In the genomic region with DNA sequence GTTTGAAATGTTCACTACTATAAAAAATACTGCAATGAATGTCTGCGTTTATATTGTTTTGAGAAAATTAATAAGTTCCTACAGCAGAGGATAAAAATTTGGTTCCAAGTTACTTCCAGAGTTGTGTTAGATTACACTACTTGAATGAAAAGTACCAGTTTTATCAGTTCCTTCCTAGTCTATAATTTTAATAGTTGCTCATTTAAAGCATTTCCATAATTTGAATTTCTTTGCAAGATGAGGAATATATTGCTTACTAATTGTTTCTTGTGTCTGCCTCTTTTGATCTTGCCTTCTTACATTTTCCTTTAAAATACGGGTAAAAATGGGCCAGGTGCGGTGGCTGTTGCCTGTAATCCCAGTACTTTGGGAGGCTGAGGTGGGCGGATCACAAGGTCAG, we compare ENCODE assay signal across 17 cellular contexts. TPM values are rescaled to one million over a fixed set of nuclear protein-coding genes. Genes with fewer than 3 reads are reported as not detected.
A peak's percentile ranks its signal among the peaks of the same experiment; 100 is the strongest.
DNase-seq lines count a peak whose midpoint lies in the region; ATAC-seq and TF ChIP-seq lines count a peak whose summit lies in the region.
"Had no signal": no experiment of that assay in that cellular context is flagged by ENCODE, and none has a peak within 500 bp of the region (broad histone marks: within the 10 kb centered on the region; RNA-seq: fewer than 3 reads in every experiment).

No MANE protein-coding gene starts in this region.

- intact Hi-C loops in natural killer cell (cut with micrococcal nuclease): no loop called here
- intact Hi-C loops in activated T-helper 1 cell treated with anti-CD3 and anti-CD28 coated beads, Interleukin-12 subunit alpha, Interleukin-12 subunit beta, Interleukin-2, Interleukin-4 antibody, amounts not matched to agents 30 ng/mL and 10 ng/mL and 1 ng/mL, durations not matched to agents 14 hours and 24 hours and 36 hours (cut with micrococcal nuclease): no loop called here

- peak overlapping the region; percentile 78 to 90 for H3K27ac Mint-ChIP-seq in natural killer cell treated with Interleukin-12 subunit alpha and Interleukin-12 subunit beta and Interleukin-15 and Interleukin-18, amount 100 ng/mL, for 72 hours
- H3K27ac Mint-ChIP-seq in natural killer cell: no peak overlapping the region
- peak overlapping the region; percentile 44 for H3K27ac Mint-ChIP-seq in activated T-helper 1 cell treated with anti-CD3 and anti-CD28 coated beads, Interleukin-12 subunit alpha, Interleukin-12 subunit beta, Interleukin-2, Interleukin-4 antibody, amounts not matched to agents 30 ng/mL and 10 ng/mL and 1 ng/mL, durations not matched to agents 14 hours and 24 hours and 36 hours
- peak overlapping the region; percentile 30 for H3K27ac Mint-ChIP-seq in stimulated activated memory B cell treated with anti-CD40 and anti-IgM and Interleukin-4, amounts not matched to agents 10 μg/mL and 1 μg/mL and 100 μg/mL, for 72 hours
- H3K27ac Mint-ChIP-seq in activated CD8-positive, alpha-beta memory T cell treated with anti-CD3 and anti-CD28 coated beads, Interleukin-2, amount 10 ng/mL, durations not matched to agents 7 days and 5 days: no peak overlapping the region
- H3K27ac Mint-ChIP-seq: H9 had no signal

- no peaks in the 10 kb centered on the region for H3K27me3 Mint-ChIP-seq in natural killer cell treated with Interleukin-12 subunit alpha and Interleukin-12 subunit beta and Interleukin-15 and Interleukin-18, amount 100 ng/mL, for 72 hours
- no peaks in the 10 kb centered on the region for H3K27me3 Mint-ChIP-seq in natural killer cell (ENCODE audit: low read depth in 2 of 2)
- H3K27me3 Mint-ChIP-seq in activated T-helper 1 cell treated with anti-CD3 and anti-CD28 coated beads, Interleukin-12 subunit alpha, Interleukin-12 subunit beta, Interleukin-2, Interleukin-4 antibody, amounts not matched to agents 30 ng/mL and 10 ng/mL and 1 ng/mL, durations not matched to agents 14 hours and 24 hours and 36 hours (ENCODE audit: insufficient read depth): peaks cover 2% of the 10 kb centered on the region
- no peaks in the 10 kb centered on the region for H3K27me3 Mint-ChIP-seq in stimulated activated memory B cell treated with anti-CD40 and anti-IgM and Interleukin-4, amounts not matched to agents 10 μg/mL and 1 μg/mL and 100 μg/mL, for 72 hours
- H3K27me3 Mint-ChIP-seq in activated CD8-positive, alpha-beta memory T cell treated with anti-CD3 and anti-CD28 coated beads, Interleukin-2, amount 10 ng/mL, durations not matched to agents 7 days and 5 days: no peaks in the 10 kb centered on the region
- H3K27me3 Mint-ChIP-seq: CD4-positive, alpha-beta memory T cell had no signal

- DNase-seq in natural killer cell treated with Interleukin-12 subunit alpha and Interleukin-12 subunit beta and Interleukin-15 and Interleukin-18, amount 100 ng/mL, for 72 hours (ENCODE audit: low spot score): no peak
- no peak for DNase-seq in natural killer cell
- no peak for DNase-seq in activated T-helper 1 cell treated with anti-CD3 and anti-CD28 coated beads, Interleukin-12 subunit alpha, Interleukin-12 subunit beta, Interleukin-2, Interleukin-4 antibody, amounts not matched to agents 30 ng/mL and 10 ng/mL and 1 ng/mL, durations not matched to agents 14 hours and 24 hours and 36 hours (ENCODE audit: low spot score)
- DNase-seq in activated CD8-positive, alpha-beta memory T cell treated with anti-CD3 and anti-CD28 coated beads, Interleukin-2, amount 10 ng/mL, durations not matched to agents 7 days and 5 days: no peak
- DNase-seq: AML-193; CD4-positive, alpha-beta memory T cell; DMS153; DMS79; GF-D8; H9; IMR-90 had no signal

- ATAC-seq in natural killer cell treated with Interleukin-12 subunit alpha and Interleukin-12 subunit beta and Interleukin-15 and Interleukin-18, amount 100 ng/mL, for 72 hours: no peak
- ATAC-seq in natural killer cell: no peak
- ATAC-seq in stimulated activated memory B cell treated with anti-CD40 and anti-IgM and Interleukin-4, amounts not matched to agents 10 μg/mL and 1 μg/mL and 100 μg/mL, for 72 hours: no peak
- ATAC-seq in HG03097 (IDR thresholded peaks at IDR 0.05; ENCODE audit: low FRiP score, unreplicated experiment): no peak
- no peak for ATAC-seq in GM21723 (IDR thresholded peaks at IDR 0.05; ENCODE audit: unreplicated experiment)
- no peak for ATAC-seq in activated CD8-positive, alpha-beta memory T cell treated with anti-CD3 and anti-CD28 coated beads, Interleukin-2, amount 10 ng/mL, durations not matched to agents 7 days and 5 days
- ATAC-seq: A549, K562 had no signal

- H3K36me3 Mint-ChIP-seq in natural killer cell treated with Interleukin-12 subunit alpha and Interleukin-12 subunit beta and Interleukin-15 and Interleukin-18, amount 100 ng/mL, for 72 hours: peaks cover 9% of the 10 kb centered on the region
- H3K36me3 Mint-ChIP-seq in natural killer cell: no peaks in the 10 kb centered on the region
- peaks cover 31% of the 10 kb centered on the region for H3K36me3 Mint-ChIP-seq in activated T-helper 1 cell treated with anti-CD3 and anti-CD28 coated beads, Interleukin-12 subunit alpha, Interleukin-12 subunit beta, Interleukin-2, Interleukin-4 antibody, amounts not matched to agents 30 ng/mL and 10 ng/mL and 1 ng/mL, durations not matched to agents 14 hours and 24 hours and 36 hours (ENCODE audit: low read depth)
- H3K36me3 Mint-ChIP-seq in stimulated activated memory B cell treated with anti-CD40 and anti-IgM and Interleukin-4, amounts not matched to agents 10 μg/mL and 1 μg/mL and 100 μg/mL, for 72 hours: peaks cover 16% of the 10 kb centered on the region
- H3K36me3 Mint-ChIP-seq in activated CD8-positive, alpha-beta memory T cell treated with anti-CD3 and anti-CD28 coated beads, Interleukin-2, amount 10 ng/mL, durations not matched to agents 7 days and 5 days: peaks cover 6% of the 10 kb centered on the region

- peak overlapping the region; percentile 34 for H3K4me3 Mint-ChIP-seq in natural killer cell treated with Interleukin-12 subunit alpha and Interleukin-12 subunit beta and Interleukin-15 and Interleukin-18, amount 100 ng/mL, for 72 hours
- no peak overlapping the region for H3K4me3 Mint-ChIP-seq in natural killer cell
- no peak overlapping the region for H3K4me3 Mint-ChIP-seq in activated T-helper 1 cell treated with anti-CD3 and anti-CD28 coated beads, Interleukin-12 subunit alpha, Interleukin-12 subunit beta, Interleukin-2, Interleukin-4 antibody, amounts not matched to agents 30 ng/mL and 10 ng/mL and 1 ng/mL, durations not matched to agents 14 hours and 24 hours and 36 hours
- no peak overlapping the region for H3K4me3 Mint-ChIP-seq in stimulated activated memory B cell treated with anti-CD40 and anti-IgM and Interleukin-4, amounts not matched to agents 10 μg/mL and 1 μg/mL and 100 μg/mL, for 72 hours
- no peak overlapping the region for H3K4me3 Mint-ChIP-seq in activated CD8-positive, alpha-beta memory T cell treated with anti-CD3 and anti-CD28 coated beads, Interleukin-2, amount 10 ng/mL, durations not matched to agents 7 days and 5 days
- H3K4me3 Mint-ChIP-seq: CD14-positive monocyte; CD4-positive, alpha-beta memory T cell; H9 had no signal

- H3K9me3 Mint-ChIP-seq in natural killer cell treated with Interleukin-12 subunit alpha and Interleukin-12 subunit beta and Interleukin-15 and Interleukin-18, amount 100 ng/mL, for 72 hours: no peaks in the 10 kb centered on the region
- no peaks in the 10 kb centered on the region for H3K9me3 Mint-ChIP-seq in natural killer cell
- no peaks in the 10 kb centered on the region for H3K9me3 Mint-ChIP-seq in activated T-helper 1 cell treated with anti-CD3 and anti-CD28 coated beads, Interleukin-12 subunit alpha, Interleukin-12 subunit beta, Interleukin-2, Interleukin-4 antibody, amounts not matched to agents 30 ng/mL and 10 ng/mL and 1 ng/mL, durations not matched to agents 14 hours and 24 hours and 36 hours
- no peaks in the 10 kb centered on the region for H3K9me3 Mint-ChIP-seq in stimulated activated memory B cell treated with anti-CD40 and anti-IgM and Interleukin-4, amounts not matched to agents 10 μg/mL and 1 μg/mL and 100 μg/mL, for 72 hours
- H3K9me3 Mint-ChIP-seq in activated CD8-positive, alpha-beta memory T cell treated with anti-CD3 and anti-CD28 coated beads, Interleukin-2, amount 10 ng/mL, durations not matched to agents 7 days and 5 days (ENCODE audit: low read depth): no peaks in the 10 kb centered on the region
- H3K9me3 Mint-ChIP-seq: CD14-positive monocyte; CD4-positive, alpha-beta memory T cell; H9 had no signal

- peaks cover 25 to 40% of the 10 kb centered on the region in 2 donors for H3K4me1 Mint-ChIP-seq in natural killer cell treated with Interleukin-12 subunit alpha and Interleukin-12 subunit beta and Interleukin-15 and Interleukin-18, amount 100 ng/mL, for 72 hours (ENCODE audit: low read depth in 2 of 2)
- peaks cover 8 to 10% of the 10 kb centered on the region in 2 donors for H3K4me1 Mint-ChIP-seq in natural killer cell
- H3K4me1 Mint-ChIP-seq in activated T-helper 1 cell treated with anti-CD3 and anti-CD28 coated beads, Interleukin-12 subunit alpha, Interleukin-12 subunit beta, Interleukin-2, Interleukin-4 antibody, amounts not matched to agents 30 ng/mL and 10 ng/mL and 1 ng/mL, durations not matched to agents 14 hours and 24 hours and 36 hours (ENCODE audit: low read depth): peaks cover 8% of the 10 kb centered on the region
- H3K4me1 Mint-ChIP-seq in stimulated activated memory B cell treated with anti-CD40 and anti-IgM and Interleukin-4, amounts not matched to agents 10 μg/mL and 1 μg/mL and 100 μg/mL, for 72 hours: peaks cover 39% of the 10 kb centered on the region
- peaks cover 18% of the 10 kb centered on the region for H3K4me1 Mint-ChIP-seq in activated CD8-positive, alpha-beta memory T cell treated with anti-CD3 and anti-CD28 coated beads, Interleukin-2, amount 10 ng/mL, durations not matched to agents 7 days and 5 days

- TF ChIP-seq CTCF in natural killer cell (IDR thresholded peaks at IDR 0.05): no peak

- CTCF ChIA-PET in activated CD8-positive, alpha-beta memory T cell treated with anti-CD3 and anti-CD28 coated beads, Interleukin-2, amount 10 ng/mL, durations not matched to agents 7 days and 5 days (lab: Charles Lee): no interaction called here

RNA-seq across cellular contexts. Expression of a gene that starts 4.0 kb away (rescaled TPM):
- total RNA-seq in natural killer cell treated with Interleukin-12 subunit alpha and Interleukin-12 subunit beta and Interleukin-15 and Interleukin-18, amount 100 ng/mL, for 72 hours: 10 to 100 TPM; 43.7 to 56.2 TPM
- total RNA-seq in natural killer cell: 10 to 100 TPM; 29.3 to 34.7 (median 32.1) TPM
- 63.6 and 73.3 TPM in 2 replicates for total RNA-seq in activated T-helper 1 cell treated with anti-CD3 and anti-CD28 coated beads, Interleukin-12 subunit alpha, Interleukin-12 subunit beta, Interleukin-2, Interleukin-4 antibody, amounts not matched to agents 30 ng/mL and 10 ng/mL and 1 ng/mL, durations not matched to agents 14 hours and 24 hours and 36 hours
- 10 to 100 TPM; 43.7 to 57.0 TPM for total RNA-seq in activated CD8-positive, alpha-beta memory T cell treated with anti-CD3 and anti-CD28 coated beads, Interleukin-2, amount 10 ng/mL, durations not matched to agents 7 days and 5 days

RNA-seq across cellular contexts. Expression of a gene that starts 4.2 kb away (rescaled TPM):
- total RNA-seq in natural killer cell treated with Interleukin-12 subunit alpha and Interleukin-12 subunit beta and Interleukin-15 and Interleukin-18, amount 100 ng/mL, for 72 hours: 100 to 1,000 TPM; 135 to 204 TPM
- 10 to 100 TPM; 15.1 to 17.0 (median 16.3) TPM for total RNA-seq in natural killer cell
- 29.3 and 30.1 TPM in 2 replicates for total RNA-seq in activated T-helper 1 cell treated with anti-CD3 and anti-CD28 coated beads, Interleukin-12 subunit alpha, Interleukin-12 subunit beta, Interleukin-2, Interleukin-4 antibody, amounts not matched to agents 30 ng/mL and 10 ng/mL and 1 ng/mL, durations not matched to agents 14 hours and 24 hours and 36 hours
- total RNA-seq in activated CD8-positive, alpha-beta memory T cell treated with anti-CD3 and anti-CD28 coated beads, Interleukin-2, amount 10 ng/mL, durations not matched to agents 7 days and 5 days: 10 to 100 TPM; 19.5 to 27.9 TPM

RNA-seq across cellular contexts. Expression of a gene that starts 23.4 kb away (rescaled TPM):
- total RNA-seq in natural killer cell treated with Interleukin-12 subunit alpha and Interleukin-12 subunit beta and Interleukin-15 and Interleukin-18, amount 100 ng/mL, for 72 hours: 1,000 to 10,000 TPM; 2,596 to 3,366 TPM
- 10 to 100 TPM in 1 of 3 donors, 1 to 10 TPM in 2; 7.8 to 15.4 (median 9.2) TPM for total RNA-seq in natural killer cell
- total RNA-seq in activated T-helper 1 cell treated with anti-CD3 and anti-CD28 coated beads, Interleukin-12 subunit alpha, Interleukin-12 subunit beta, Interleukin-2, Interleukin-4 antibody, amounts not matched to agents 30 ng/mL and 10 ng/mL and 1 ng/mL, durations not matched to agents 14 hours and 24 hours and 36 hours: 133 and 143 TPM in 2 replicates
- 10 to 100 TPM; 18.1 to 24.6 TPM for total RNA-seq in activated CD8-positive, alpha-beta memory T cell treated with anti-CD3 and anti-CD28 coated beads, Interleukin-2, amount 10 ng/mL, durations not matched to agents 7 days and 5 days

RNA-seq across cellular contexts. Expression of a gene that starts 36.0 kb away (rescaled TPM):
- 10 to 100 TPM; 11.1 to 24.5 TPM for total RNA-seq in natural killer cell treated with Interleukin-12 subunit alpha and Interleukin-12 subunit beta and Interleukin-15 and Interleukin-18, amount 100 ng/mL, for 72 hours
- 10 to 100 TPM in 1 of 3 donors, 1 to 10 TPM in 2; 7.6 to 24.2 (median 9.6) TPM for total RNA-seq in natural killer cell
- 47.5 and 55.3 TPM in 2 replicates for total RNA-seq in activated T-helper 1 cell treated with anti-CD3 and anti-CD28 coated beads, Interleukin-12 subunit alpha, Interleukin-12 subunit beta, Interleukin-2, Interleukin-4 antibody, amounts not matched to agents 30 ng/mL and 10 ng/mL and 1 ng/mL, durations not matched to agents 14 hours and 24 hours and 36 hours
- total RNA-seq in activated CD8-positive, alpha-beta memory T cell treated with anti-CD3 and anti-CD28 coated beads, Interleukin-2, amount 10 ng/mL, durations not matched to agents 7 days and 5 days: 10 to 100 TPM in 1 of 2 experiments, 1 to 10 TPM in 1; 9.7 to 20.6 TPM

RNA-seq across cellular contexts. Expression of a gene that starts 36.5 kb away (rescaled TPM):
- 100 to 1,000 TPM in 1 of 2 donors, 10 to 100 TPM in 1; 67.2 to 121 TPM for total RNA-seq in natural killer cell treated with Interleukin-12 subunit alpha and Interleukin-12 subunit beta and Interleukin-15 and Interleukin-18, amount 100 ng/mL, for 72 hours
- total RNA-seq in natural killer cell: 1 to 10 TPM; 5.8 to 9.3 (median 8.9) TPM
- 20.0 and 21.5 TPM in 2 replicates for total RNA-seq in activated T-helper 1 cell treated with anti-CD3 and anti-CD28 coated beads, Interleukin-12 subunit alpha, Interleukin-12 subunit beta, Interleukin-2, Interleukin-4 antibody, amounts not matched to agents 30 ng/mL and 10 ng/mL and 1 ng/mL, durations not matched to agents 14 hours and 24 hours and 36 hours
- 10 to 100 TPM; 13.4 to 13.9 TPM for total RNA-seq in activated CD8-positive, alpha-beta memory T cell treated with anti-CD3 and anti-CD28 coated beads, Interleukin-2, amount 10 ng/mL, durations not matched to agents 7 days and 5 days

Comparison
In these comparisons a context has a peak if more than half of its experiments do, and no peak if none do; other contexts are left out.
1. H3K27ac Mint-ChIP-seq: peak in natural killer cell treated with Interleukin-12 subunit alpha and Interleukin-12 subunit beta and Interleukin-15 and Interleukin-18, amount 100 ng/mL, for 72 hours (2 of 2), activated T-helper 1 cell treated with anti-CD3 and anti-CD28 coated beads, Interleukin-12 subunit alpha, Interleukin-12 subunit beta, Interleukin-2, Interleukin-4 antibody, amounts not matched to agents 30 ng/mL and 10 ng/mL and 1 ng/mL, durations not matched to agents 14 hours and 24 hours and 36 hours (single experiment) and stimulated activated memory B cell treated with anti-CD40 and anti-IgM and Interleukin-4, amounts not matched to agents 10 μg/mL and 1 μg/mL and 100 μg/mL, for 72 hours (single experiment); none in natural killer cell (0 of 2) and activated CD8-positive, alpha-beta memory T cell treated with anti-CD3 and anti-CD28 coated beads, Interleukin-2, amount 10 ng/mL, durations not matched to agents 7 days and 5 days (single experiment).
2. RNA of a gene that starts 23.4 kb away (total RNA-seq): 2,596 to 3,366 TPM in natural killer cell treated with Interleukin-12 subunit alpha and Interleukin-12 subunit beta and Interleukin-15 and Interleukin-18, amount 100 ng/mL, for 72 hours; 133 to 143 TPM in activated T-helper 1 cell treated with anti-CD3 and anti-CD28 coated beads, Interleukin-12 subunit alpha, Interleukin-12 subunit beta, Interleukin-2, Interleukin-4 antibody, amounts not matched to agents 30 ng/mL and 10 ng/mL and 1 ng/mL, durations not matched to agents 14 hours and 24 hours and 36 hours, 18.1 to 24.6 TPM in activated CD8-positive, alpha-beta memory T cell treated with anti-CD3 and anti-CD28 coated beads, Interleukin-2, amount 10 ng/mL, durations not matched to agents 7 days and 5 days and 7.8 to 15.4 TPM in natural killer cell; every median in the first group is over 10 times any median in the second.